ENCODE assay signal across 1 cellular context in the genomic region with DNA sequence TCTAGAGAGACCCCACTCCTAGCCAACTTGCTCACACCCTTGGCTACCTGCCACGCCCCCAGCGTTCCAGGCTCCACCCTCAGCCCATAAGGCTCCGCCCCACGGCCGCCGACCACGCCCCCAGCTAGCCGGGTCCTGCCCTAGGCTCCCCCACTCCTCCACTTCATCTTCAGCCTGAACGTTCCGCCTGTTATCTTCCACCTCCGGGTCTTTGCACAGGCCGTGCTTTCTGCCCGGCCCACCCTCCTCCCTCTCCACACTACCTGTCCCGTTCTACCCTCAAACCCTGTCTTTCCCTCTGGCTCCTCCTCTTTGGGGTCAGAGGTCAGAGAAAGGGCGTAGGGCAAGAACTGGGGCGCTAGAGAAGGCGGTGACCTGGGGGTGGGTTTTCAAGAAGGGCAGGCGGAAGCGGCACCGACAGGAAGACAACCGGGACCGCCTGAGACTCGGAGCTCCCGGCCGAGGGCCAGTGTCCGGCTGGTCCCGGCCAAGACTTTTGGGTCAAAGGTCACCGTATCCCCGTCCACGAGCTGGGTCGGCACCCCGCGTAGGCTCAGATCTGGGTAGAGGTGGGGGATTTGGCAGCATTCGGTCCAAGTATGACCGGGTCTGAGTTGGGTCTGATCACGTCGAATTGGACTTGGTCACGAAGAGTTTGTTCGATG.
TF ChIP-seq lines count a peak whose summit lies in the region.

No MANE protein-coding gene starts in this region.

TF ChIP-seq in K562, 482 proteins besides CTCF, POLR2A, EP300 and RAD21 (continued from another document and continues in another):
- TF ChIP-seq, protein P1, sequence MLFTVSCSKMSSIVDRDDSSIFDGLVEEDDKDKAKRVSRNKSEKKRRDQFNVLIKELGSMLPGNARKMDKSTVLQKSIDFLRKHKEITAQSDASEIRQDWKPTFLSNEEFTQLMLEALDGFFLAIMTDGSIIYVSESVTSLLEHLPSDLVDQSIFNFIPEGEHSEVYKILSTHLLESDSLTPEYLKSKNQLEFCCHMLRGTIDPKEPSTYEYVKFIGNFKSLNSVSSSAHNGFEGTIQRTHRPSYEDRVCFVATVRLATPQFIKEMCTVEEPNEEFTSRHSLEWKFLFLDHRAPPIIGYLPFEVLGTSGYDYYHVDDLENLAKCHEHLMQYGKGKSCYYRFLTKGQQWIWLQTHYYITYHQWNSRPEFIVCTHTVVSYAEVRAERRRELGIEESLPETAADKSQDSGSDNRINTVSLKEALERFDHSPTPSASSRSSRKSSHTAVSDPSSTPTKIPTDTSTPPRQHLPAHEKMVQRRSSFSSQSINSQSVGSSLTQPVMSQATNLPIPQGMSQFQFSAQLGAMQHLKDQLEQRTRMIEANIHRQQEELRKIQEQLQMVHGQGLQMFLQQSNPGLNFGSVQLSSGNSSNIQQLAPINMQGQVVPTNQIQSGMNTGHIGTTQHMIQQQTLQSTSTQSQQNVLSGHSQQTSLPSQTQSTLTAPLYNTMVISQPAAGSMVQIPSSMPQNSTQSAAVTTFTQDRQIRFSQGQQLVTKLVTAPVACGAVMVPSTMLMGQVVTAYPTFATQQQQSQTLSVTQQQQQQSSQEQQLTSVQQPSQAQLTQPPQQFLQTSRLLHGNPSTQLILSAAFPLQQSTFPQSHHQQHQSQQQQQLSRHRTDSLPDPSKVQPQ (CRISPR knock-in tag; IDR thresholded peaks at IDR 0.05; ENCODE audit: borderline replicate concordance) = no peak
- TF ChIP-seq ZNF589 (CRISPR knock-in tag; IDR thresholded peaks at IDR 0.05; ENCODE audit: low read depth) (peak; percentile 30; the same call in 1 of the 2 replicates), RBM22 (IDR thresholded peaks at IDR 0.05; ENCODE audit: low read depth, low read length, poor library complexity, severe bottlenecking) (no peak), POLR2H (tag; IDR thresholded peaks at IDR 0.05; ENCODE audit: low read depth) (no peak), LCOR (CRISPR knock-in tag; IDR thresholded peaks at IDR 0.05) (peak; percentile 83), ZNF778 (CRISPR knock-in tag; IDR thresholded peaks at IDR 0.05) (no peak), SP2 (IDR thresholded peaks at IDR 0.05; ENCODE audit: extremely low read depth, low read depth, low read length, poor library complexity, severe bottlenecking) (no peak), SETDB1 (IDR thresholded peaks at IDR 0.05; ENCODE audit: low read length) (no peak), IRF2 (CRISPR knock-in tag; IDR thresholded peaks at IDR 0.05) (no peak), MCM3 (IDR thresholded peaks at IDR 0.05) (no peak), ARNT (IDR thresholded peaks at IDR 0.05) (peak; percentile 84 to 90; a peak in 3 of 4 replicates), OTX1 (CRISPR knock-in tag; IDR thresholded peaks at IDR 0.05) (peak; percentile 93)
- TF ChIP-seq, protein P2, sequence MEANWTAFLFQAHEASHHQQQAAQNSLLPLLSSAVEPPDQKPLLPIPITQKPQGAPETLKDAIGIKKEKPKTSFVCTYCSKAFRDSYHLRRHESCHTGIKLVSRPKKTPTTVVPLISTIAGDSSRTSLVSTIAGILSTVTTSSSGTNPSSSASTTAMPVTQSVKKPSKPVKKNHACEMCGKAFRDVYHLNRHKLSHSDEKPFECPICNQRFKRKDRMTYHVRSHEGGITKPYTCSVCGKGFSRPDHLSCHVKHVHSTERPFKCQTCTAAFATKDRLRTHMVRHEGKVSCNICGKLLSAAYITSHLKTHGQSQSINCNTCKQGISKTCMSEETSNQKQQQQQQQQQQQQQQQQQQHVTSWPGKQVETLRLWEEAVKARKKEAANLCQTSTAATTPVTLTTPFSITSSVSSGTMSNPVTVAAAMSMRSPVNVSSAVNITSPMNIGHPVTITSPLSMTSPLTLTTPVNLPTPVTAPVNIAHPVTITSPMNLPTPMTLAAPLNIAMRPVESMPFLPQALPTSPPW (CRISPR knock-in tag; IDR thresholded peaks at IDR 0.05) = peak; percentile 72
- TF ChIP-seq, protein P3, sequence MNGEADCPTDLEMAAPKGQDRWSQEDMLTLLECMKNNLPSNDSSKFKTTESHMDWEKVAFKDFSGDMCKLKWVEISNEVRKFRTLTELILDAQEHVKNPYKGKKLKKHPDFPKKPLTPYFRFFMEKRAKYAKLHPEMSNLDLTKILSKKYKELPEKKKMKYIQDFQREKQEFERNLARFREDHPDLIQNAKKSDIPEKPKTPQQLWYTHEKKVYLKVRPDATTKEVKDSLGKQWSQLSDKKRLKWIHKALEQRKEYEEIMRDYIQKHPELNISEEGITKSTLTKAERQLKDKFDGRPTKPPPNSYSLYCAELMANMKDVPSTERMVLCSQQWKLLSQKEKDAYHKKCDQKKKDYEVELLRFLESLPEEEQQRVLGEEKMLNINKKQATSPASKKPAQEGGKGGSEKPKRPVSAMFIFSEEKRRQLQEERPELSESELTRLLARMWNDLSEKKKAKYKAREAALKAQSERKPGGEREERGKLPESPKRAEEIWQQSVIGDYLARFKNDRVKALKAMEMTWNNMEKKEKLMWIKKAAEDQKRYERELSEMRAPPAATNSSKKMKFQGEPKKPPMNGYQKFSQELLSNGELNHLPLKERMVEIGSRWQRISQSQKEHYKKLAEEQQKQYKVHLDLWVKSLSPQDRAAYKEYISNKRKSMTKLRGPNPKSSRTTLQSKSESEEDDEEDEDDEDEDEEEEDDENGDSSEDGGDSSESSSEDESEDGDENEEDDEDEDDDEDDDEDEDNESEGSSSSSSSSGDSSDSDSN (IDR thresholded peaks at IDR 0.05; ENCODE audit: borderline replicate concordance in 1 of 2, low read depth in 2 of 2, low read length in 2 of 2) = peak in 1 of 2 experiments; percentile 60; a peak in 1 of 4 replicates
- TF ChIP-seq, protein P4, sequence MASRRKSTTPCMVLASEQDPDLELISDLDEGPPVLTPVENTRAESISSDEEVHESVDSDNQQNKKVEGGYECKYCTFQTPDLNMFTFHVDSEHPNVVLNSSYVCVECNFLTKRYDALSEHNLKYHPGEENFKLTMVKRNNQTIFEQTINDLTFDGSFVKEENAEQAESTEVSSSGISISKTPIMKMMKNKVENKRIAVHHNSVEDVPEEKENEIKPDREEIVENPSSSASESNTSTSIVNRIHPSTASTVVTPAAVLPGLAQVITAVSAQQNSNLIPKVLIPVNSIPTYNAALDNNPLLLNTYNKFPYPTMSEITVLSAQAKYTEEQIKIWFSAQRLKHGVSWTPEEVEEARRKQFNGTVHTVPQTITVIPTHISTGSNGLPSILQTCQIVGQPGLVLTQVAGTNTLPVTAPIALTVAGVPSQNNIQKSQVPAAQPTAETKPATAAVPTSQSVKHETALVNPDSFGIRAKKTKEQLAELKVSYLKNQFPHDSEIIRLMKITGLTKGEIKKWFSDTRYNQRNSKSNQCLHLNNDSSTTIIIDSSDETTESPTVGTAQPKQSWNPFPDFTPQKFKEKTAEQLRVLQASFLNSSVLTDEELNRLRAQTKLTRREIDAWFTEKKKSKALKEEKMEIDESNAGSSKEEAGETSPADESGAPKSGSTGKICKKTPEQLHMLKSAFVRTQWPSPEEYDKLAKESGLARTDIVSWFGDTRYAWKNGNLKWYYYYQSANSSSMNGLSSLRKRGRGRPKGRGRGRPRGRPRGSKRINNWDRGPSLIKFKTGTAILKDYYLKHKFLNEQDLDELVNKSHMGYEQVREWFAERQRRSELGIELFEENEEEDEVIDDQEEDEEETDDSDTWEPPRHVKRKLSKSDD (conservative IDR thresholded peaks at IDR 0.05; ENCODE audit: low read length) = no peak
- TF ChIP-seq, protein P5, sequence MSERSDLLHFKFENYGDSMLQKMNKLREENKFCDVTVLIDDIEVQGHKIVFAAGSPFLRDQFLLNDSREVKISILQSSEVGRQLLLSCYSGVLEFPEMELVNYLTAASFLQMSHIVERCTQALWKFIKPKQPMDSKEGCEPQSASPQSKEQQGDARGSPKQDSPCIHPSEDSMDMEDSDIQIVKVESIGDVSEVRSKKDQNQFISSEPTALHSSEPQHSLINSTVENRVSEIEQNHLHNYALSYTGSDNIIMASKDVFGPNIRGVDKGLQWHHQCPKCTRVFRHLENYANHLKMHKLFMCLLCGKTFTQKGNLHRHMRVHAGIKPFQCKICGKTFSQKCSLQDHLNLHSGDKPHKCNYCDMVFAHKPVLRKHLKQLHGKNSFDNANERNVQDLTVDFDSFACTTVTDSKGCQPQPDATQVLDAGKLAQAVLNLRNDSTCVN (CRISPR knock-in tag; IDR thresholded peaks at IDR 0.05) = peak; percentile 80; the same call in 1 of the 2 replicates
- TF ChIP-seq, protein P6, sequence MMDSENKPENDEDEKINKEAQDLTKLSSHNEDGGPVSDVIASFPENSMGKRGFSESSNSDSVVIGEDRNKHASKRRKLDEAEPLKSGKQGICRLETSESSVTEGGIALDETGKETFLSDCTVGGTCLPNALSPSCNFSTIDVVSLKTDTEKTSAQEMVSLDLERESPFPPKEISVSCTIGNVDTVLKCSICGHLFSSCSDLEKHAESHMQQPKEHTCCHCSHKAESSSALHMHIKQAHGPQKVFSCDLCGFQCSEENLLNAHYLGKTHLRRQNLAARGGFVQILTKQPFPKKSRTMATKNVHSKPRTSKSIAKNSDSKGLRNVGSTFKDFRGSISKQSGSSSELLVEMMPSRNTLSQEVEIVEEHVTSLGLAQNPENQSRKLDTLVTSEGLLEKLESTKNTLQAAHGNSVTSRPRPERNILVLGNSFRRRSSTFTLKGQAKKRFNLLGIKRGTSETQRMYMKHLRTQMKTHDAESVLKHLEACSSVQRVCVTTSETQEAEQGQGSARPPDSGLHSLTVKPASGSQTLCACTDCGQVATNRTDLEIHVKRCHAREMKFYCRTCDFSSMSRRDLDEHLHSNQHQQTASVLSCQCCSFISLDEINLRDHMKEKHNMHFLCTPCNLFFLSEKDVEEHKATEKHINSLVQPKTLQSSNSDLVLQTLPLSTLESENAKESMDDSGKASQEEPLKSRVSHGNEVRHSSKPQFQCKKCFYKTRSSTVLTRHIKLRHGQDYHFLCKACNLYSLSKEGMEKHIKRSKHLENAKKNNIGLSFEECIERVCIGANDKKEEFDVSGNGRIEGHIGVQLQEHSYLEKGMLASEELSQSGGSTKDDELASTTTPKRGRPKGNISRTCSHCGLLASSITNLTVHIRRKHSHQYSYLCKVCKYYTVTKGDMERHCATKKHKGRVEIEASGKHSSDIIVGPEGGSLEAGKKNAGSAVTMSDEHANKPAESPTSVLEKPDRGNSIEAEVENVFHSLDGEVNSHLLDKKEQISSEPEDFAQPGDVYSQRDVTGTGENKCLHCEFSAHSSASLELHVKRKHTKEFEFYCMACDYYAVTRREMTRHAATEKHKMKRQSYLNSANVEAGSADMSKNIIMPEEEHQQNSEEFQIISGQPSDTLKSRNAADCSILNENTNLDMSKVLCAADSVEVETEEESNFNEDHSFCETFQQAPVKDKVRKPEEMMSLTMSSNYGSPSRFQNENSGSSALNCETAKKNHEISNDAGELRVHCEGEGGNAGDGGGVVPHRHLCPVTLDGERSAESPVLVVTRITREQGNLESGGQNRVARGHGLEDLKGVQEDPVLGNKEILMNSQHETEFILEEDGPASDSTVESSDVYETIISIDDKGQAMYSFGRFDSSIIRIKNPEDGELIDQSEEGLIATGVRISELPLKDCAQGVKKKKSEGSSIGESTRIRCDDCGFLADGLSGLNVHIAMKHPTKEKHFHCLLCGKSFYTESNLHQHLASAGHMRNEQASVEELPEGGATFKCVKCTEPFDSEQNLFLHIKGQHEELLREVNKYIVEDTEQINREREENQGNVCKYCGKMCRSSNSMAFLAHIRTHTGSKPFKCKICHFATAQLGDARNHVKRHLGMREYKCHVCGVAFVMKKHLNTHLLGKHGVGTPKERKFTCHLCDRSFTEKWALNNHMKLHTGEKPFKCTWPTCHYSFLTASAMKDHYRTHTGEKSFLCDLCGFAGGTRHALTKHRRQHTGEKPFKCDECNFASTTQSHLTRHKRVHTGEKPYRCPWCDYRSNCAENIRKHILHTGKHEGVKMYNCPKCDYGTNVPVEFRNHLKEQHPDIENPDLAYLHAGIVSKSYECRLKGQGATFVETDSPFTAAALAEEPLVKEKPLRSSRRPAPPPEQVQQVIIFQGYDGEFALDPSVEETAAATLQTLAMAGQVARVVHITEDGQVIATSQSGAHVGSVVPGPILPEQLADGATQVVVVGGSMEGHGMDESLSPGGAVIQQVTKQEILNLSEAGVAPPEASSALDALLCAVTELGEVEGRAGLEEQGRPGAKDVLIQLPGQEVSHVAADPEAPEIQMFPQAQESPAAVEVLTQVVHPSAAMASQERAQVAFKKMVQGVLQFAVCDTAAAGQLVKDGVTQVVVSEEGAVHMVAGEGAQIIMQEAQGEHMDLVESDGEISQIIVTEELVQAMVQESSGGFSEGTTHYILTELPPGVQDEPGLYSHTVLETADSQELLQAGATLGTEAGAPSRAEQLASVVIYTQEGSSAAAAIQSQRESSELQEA (IDR thresholded peaks at IDR 0.05; ENCODE audit: low read depth) = no peak
- TF ChIP-seq, protein P7, sequence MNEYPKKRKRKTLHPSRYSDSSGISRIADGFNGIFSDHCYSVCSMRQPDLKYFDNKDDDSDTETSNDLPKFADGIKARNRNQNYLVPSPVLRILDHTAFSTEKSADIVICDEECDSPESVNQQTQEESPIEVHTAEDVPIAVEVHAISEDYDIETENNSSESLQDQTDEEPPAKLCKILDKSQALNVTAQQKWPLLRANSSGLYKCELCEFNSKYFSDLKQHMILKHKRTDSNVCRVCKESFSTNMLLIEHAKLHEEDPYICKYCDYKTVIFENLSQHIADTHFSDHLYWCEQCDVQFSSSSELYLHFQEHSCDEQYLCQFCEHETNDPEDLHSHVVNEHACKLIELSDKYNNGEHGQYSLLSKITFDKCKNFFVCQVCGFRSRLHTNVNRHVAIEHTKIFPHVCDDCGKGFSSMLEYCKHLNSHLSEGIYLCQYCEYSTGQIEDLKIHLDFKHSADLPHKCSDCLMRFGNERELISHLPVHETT (CRISPR knock-in tag; conservative IDR thresholded peaks at IDR 0.05 in 1 of 2, IDR thresholded peaks at IDR 0.05 in 1 of 2) = peak in 1 of 2 experiments; percentile 89; a peak in 2 of 4 replicates
- TF ChIP-seq, protein P8, sequence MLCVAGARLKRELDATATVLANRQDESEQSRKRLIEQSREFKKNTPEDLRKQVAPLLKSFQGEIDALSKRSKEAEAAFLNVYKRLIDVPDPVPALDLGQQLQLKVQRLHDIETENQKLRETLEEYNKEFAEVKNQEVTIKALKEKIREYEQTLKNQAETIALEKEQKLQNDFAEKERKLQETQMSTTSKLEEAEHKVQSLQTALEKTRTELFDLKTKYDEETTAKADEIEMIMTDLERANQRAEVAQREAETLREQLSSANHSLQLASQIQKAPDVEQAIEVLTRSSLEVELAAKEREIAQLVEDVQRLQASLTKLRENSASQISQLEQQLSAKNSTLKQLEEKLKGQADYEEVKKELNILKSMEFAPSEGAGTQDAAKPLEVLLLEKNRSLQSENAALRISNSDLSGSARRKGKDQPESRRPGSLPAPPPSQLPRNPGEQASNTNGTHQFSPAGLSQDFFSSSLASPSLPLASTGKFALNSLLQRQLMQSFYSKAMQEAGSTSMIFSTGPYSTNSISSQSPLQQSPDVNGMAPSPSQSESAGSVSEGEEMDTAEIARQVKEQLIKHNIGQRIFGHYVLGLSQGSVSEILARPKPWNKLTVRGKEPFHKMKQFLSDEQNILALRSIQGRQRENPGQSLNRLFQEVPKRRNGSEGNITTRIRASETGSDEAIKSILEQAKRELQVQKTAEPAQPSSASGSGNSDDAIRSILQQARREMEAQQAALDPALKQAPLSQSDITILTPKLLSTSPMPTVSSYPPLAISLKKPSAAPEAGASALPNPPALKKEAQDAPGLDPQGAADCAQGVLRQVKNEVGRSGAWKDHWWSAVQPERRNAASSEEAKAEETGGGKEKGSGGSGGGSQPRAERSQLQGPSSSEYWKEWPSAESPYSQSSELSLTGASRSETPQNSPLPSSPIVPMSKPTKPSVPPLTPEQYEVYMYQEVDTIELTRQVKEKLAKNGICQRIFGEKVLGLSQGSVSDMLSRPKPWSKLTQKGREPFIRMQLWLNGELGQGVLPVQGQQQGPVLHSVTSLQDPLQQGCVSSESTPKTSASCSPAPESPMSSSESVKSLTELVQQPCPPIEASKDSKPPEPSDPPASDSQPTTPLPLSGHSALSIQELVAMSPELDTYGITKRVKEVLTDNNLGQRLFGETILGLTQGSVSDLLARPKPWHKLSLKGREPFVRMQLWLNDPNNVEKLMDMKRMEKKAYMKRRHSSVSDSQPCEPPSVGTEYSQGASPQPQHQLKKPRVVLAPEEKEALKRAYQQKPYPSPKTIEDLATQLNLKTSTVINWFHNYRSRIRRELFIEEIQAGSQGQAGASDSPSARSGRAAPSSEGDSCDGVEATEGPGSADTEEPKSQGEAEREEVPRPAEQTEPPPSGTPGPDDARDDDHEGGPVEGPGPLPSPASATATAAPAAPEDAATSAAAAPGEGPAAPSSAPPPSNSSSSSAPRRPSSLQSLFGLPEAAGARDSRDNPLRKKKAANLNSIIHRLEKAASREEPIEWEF (CRISPR knock-in tag; IDR thresholded peaks at IDR 0.05) = no peak
